Comparison of ENCODE assay signal across 13 cellular contexts in the genomic region with DNA sequence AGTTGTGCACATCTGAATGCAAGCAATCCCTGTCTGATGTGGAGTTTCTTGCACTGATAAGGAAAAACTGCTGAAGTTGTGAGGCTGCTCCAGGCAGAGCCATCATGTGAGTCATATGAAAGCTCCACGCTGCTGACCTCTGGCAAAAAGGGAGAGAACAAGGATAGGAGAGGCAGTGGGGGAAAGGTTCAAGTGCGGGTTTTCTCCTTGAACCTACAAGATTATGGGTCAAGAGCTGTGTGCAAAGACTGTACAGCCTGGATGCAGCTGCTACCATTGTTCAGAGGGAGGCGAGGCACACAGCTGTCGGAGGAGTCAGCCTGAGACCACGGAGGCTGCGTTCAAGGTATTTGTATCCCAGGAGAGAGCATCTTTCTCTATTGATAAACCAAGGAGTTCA. TPM values are rescaled to one million over a fixed set of nuclear protein-coding genes. Genes with fewer than 3 reads are reported as not detected.
A peak's percentile ranks its signal among the peaks of the same experiment; 100 is the strongest.
DNase-seq lines count a peak whose midpoint lies in the region; ATAC-seq and TF ChIP-seq lines count a peak whose summit lies in the region.
"Had no signal": no experiment of that assay in that cellular context is flagged by ENCODE, and none has a peak within 500 bp of the region (broad histone marks: within the 10 kb centered on the region; RNA-seq: fewer than 3 reads in every experiment).

A gene (plus strand): TSS at position 96 of the 400 bp plus-strand sequence. CDS start 128 bp downstream, at position 224.

- no peak for ATAC-seq in right lobe of liver
- ATAC-seq: esophagus mucosa had no signal

- H3K27me3 Mint-ChIP-seq in neural progenitor cell (ENCODE audit: insufficient read depth, low read depth), result peaks cover 2% of the 10 kb centered on the region
- peaks cover 29% of the 10 kb centered on the region for H3K27me3 Mint-ChIP-seq in activated T-helper 2 cell treated with anti-CD3 and anti-CD28 coated beads, Interferon-gamma antibody, Interleukin-2, Interleukin-4, amounts not matched to agents 10 μg/mL and 5 μg/mL and 100 μg/mL, durations not matched to agents 14 hours and 24 hours and 36 hours (ENCODE audit: low read depth)

- WGBS in esophagus muscularis mucosa, result 50% methylated on average over 6 of the region's 6 CpGs
- 63% methylated on average over 5 of the region's 6 CpGs for WGBS in right lobe of liver (ENCODE audit: insufficient coverage, low coverage, low lambda C conversion rate, missing lambda C conversion rate)

- TF ChIP-seq CTCF in esophagus muscularis mucosa (IDR thresholded peaks at IDR 0.05), result no peak
- no peak for TF ChIP-seq CTCF in neural progenitor cell (IDR thresholded peaks at IDR 0.05)
- no peak for TF ChIP-seq CTCF in right lobe of liver (IDR thresholded peaks at IDR 0.05)

- DNase-seq in AG08396 (ENCODE audit: low spot score) (peak; percentile 25), NCI-H226 (peak; percentile 49), esophagus muscularis mucosa (ENCODE audit: extremely low spot score) (no peak), neural progenitor cell (ENCODE audit: low spot score) (no peak), NCI-H2029 treated with DMSO at 0.1 percent for 48 hours (lab: John Stamatoyannopoulos, UW) (no peak), NCI-H146 (lab: John Stamatoyannopoulos, UW) (no peak), right lobe of liver (no peak)
- no peak for DNase-seq in activated T-helper 2 cell treated with anti-CD3 and anti-CD28 coated beads, Interferon-gamma antibody, Interleukin-2, Interleukin-4, amounts not matched to agents 10 μg/mL and 5 μg/mL and 100 μg/mL, durations not matched to agents 14 hours and 24 hours and 36 hours (ENCODE audit: low spot score)
- DNase-seq: activated naive CD4-positive, alpha-beta T cell treated with anti-CD3 and anti-CD28 coated beads, Interleukin-2, amount 10 ng/mL, durations not matched to agents 7 days and 5 days; COR-L47; NCI-H774 had no signal

- TF ChIP-seq POLR2A in esophagus muscularis mucosa (IDR thresholded peaks at IDR 0.05; ENCODE audit: low read depth) (no peak), right lobe of liver (IDR thresholded peaks at IDR 0.05) (no peak)

- intact Hi-C loops in esophagus muscularis mucosa (cut with DNase I) (no loop called here), right lobe of liver (cut with DNase I) (no loop called here)
- intact Hi-C loops in activated T-helper 2 cell treated with anti-CD3 and anti-CD28 coated beads, Interferon-gamma antibody, Interleukin-2, Interleukin-4, amounts not matched to agents 10 μg/mL and 5 μg/mL and 100 μg/mL, durations not matched to agents 14 hours and 24 hours and 36 hours (cut with micrococcal nuclease), result no loop called here

- no peaks in the 10 kb centered on the region for H4K20me1 ChIP-seq in neural progenitor cell (ENCODE audit: low read depth)

- peaks cover 0 to 9% (median 0%) of the 10 kb centered on the region in 4 donors for H3K4me1 ChIP-seq in esophagus muscularis mucosa
- H3K4me1 ChIP-seq in neural progenitor cell, result peaks cover 9% of the 10 kb centered on the region
- no peaks in the 10 kb centered on the region for H3K4me1 ChIP-seq in right lobe of liver

- no peaks in the 10 kb centered on the region for H3K79me2 ChIP-seq in neural progenitor cell (ENCODE audit: low read depth)

- H3K4me1 Mint-ChIP-seq in neural progenitor cell, result peaks cover 25% of the 10 kb centered on the region
- H3K4me1 Mint-ChIP-seq in activated T-helper 2 cell treated with anti-CD3 and anti-CD28 coated beads, Interferon-gamma antibody, Interleukin-2, Interleukin-4, amounts not matched to agents 10 μg/mL and 5 μg/mL and 100 μg/mL, durations not matched to agents 14 hours and 24 hours and 36 hours (ENCODE audit: low read depth), result no peaks in the 10 kb centered on the region
- H3K4me1 Mint-ChIP-seq: activated naive CD4-positive, alpha-beta T cell treated with anti-CD3 and anti-CD28 coated beads, Interleukin-2, amount 10 ng/mL, durations not matched to agents 7 days and 5 days had no signal

- H3K4me2 ChIP-seq in neural progenitor cell, result no peak within 1 kb of the TSS

- H3K36me3 Mint-ChIP-seq in neural progenitor cell, result no peaks in the 10 kb centered on the region
- no peaks in the 10 kb centered on the region for H3K36me3 Mint-ChIP-seq in activated T-helper 2 cell treated with anti-CD3 and anti-CD28 coated beads, Interferon-gamma antibody, Interleukin-2, Interleukin-4, amounts not matched to agents 10 μg/mL and 5 μg/mL and 100 μg/mL, durations not matched to agents 14 hours and 24 hours and 36 hours (ENCODE audit: low read depth)
- H3K36me3 Mint-ChIP-seq: activated naive CD4-positive, alpha-beta T cell treated with anti-CD3 and anti-CD28 coated beads, Interleukin-2, amount 10 ng/mL, durations not matched to agents 7 days and 5 days had no signal

- H3K9me3 Mint-ChIP-seq in neural progenitor cell, result peaks cover 5% of the 10 kb centered on the region
- H3K9me3 Mint-ChIP-seq in activated T-helper 2 cell treated with anti-CD3 and anti-CD28 coated beads, Interferon-gamma antibody, Interleukin-2, Interleukin-4, amounts not matched to agents 10 μg/mL and 5 μg/mL and 100 μg/mL, durations not matched to agents 14 hours and 24 hours and 36 hours, result no peaks in the 10 kb centered on the region
- H3K9me3 Mint-ChIP-seq: activated naive CD4-positive, alpha-beta T cell treated with anti-CD3 and anti-CD28 coated beads, Interleukin-2, amount 10 ng/mL, durations not matched to agents 7 days and 5 days had no signal

- H3K36me3 ChIP-seq in esophagus muscularis mucosa (no peaks in the 10 kb centered on the region), neural progenitor cell (no peaks in the 10 kb centered on the region), right lobe of liver (no peaks in the 10 kb centered on the region)

- no peaks in the 10 kb centered on the region for H3F3A ChIP-seq in neural progenitor cell (ENCODE audit: low read depth)

- H3K4me3 ChIP-seq in esophagus muscularis mucosa (peak within 1 kb of the TSS in 1 of 4 donors; percentile 8), neural progenitor cell (no peak within 1 kb of the TSS), right lobe of liver (no peak within 1 kb of the TSS)

- no peak for TF ChIP-seq EP300 in esophagus muscularis mucosa (IDR thresholded peaks at IDR 0.05)

- H3K4me3 Mint-ChIP-seq in neural progenitor cell, result no peak within 1 kb of the TSS
- H3K4me3 Mint-ChIP-seq in activated T-helper 2 cell treated with anti-CD3 and anti-CD28 coated beads, Interferon-gamma antibody, Interleukin-2, Interleukin-4, amounts not matched to agents 10 μg/mL and 5 μg/mL and 100 μg/mL, durations not matched to agents 14 hours and 24 hours and 36 hours (ENCODE audit: low read depth), result no peak within 1 kb of the TSS
- H3K4me3 Mint-ChIP-seq: activated naive CD4-positive, alpha-beta T cell treated with anti-CD3 and anti-CD28 coated beads, Interleukin-2, amount 10 ng/mL, durations not matched to agents 7 days and 5 days had no signal

- peak within 1 kb of the TSS; percentile 4 for H3K27ac Mint-ChIP-seq in neural progenitor cell
- H3K27ac Mint-ChIP-seq in activated T-helper 2 cell treated with anti-CD3 and anti-CD28 coated beads, Interferon-gamma antibody, Interleukin-2, Interleukin-4, amounts not matched to agents 10 μg/mL and 5 μg/mL and 100 μg/mL, durations not matched to agents 14 hours and 24 hours and 36 hours, result no peak within 1 kb of the TSS
- H3K27ac Mint-ChIP-seq: activated naive CD4-positive, alpha-beta T cell treated with anti-CD3 and anti-CD28 coated beads, Interleukin-2, amount 10 ng/mL, durations not matched to agents 7 days and 5 days had no signal

- H3K27ac ChIP-seq in esophagus muscularis mucosa (replicated peaks in 1 of 4) (peak within 1 kb of the TSS; percentile 0 to 33 (median 10)), neural progenitor cell (no peak within 1 kb of the TSS), right lobe of liver (no peak within 1 kb of the TSS)
- H3K27ac ChIP-seq: VCaP had no signal

- H3K9me3 ChIP-seq in esophagus muscularis mucosa (no peaks in the 10 kb centered on the region), neural progenitor cell (ENCODE audit: low read depth) (no peaks in the 10 kb centered on the region), right lobe of liver (no peaks in the 10 kb centered on the region)

- no peak within 1 kb of the TSS for H2AFZ ChIP-seq in neural progenitor cell (replicated peaks)

- no peak within 1 kb of the TSS for H3K9ac ChIP-seq in neural progenitor cell

- H3K27me3 ChIP-seq in esophagus muscularis mucosa (peaks cover 0 to 6% (median 0%) of the 10 kb centered on the region in 4 donors), neural progenitor cell (no peaks in the 10 kb centered on the region), right lobe of liver (no peaks in the 10 kb centered on the region)

RNA-seq across cellular contexts. Expression of the gene that starts here (rescaled TPM):
- total RNA-seq in esophagus muscularis mucosa (1 to 10 TPM in 2 of 4 donors, under 1 TPM in 2; 0.83 to 3.9 (median 1.4) TPM), neural progenitor cell (ENCODE audit: low replicate concordance) (0.21 TPM in 1 of 2 replicates, not detected in the other), right lobe of liver (not detected)
- total RNA-seq in activated T-helper 2 cell treated with anti-CD3 and anti-CD28 coated beads, Interferon-gamma antibody, Interleukin-2, Interleukin-4, amounts not matched to agents 10 μg/mL and 5 μg/mL and 100 μg/mL, durations not matched to agents 14 hours and 24 hours and 36 hours, result not detected in 2 replicates

Comparison
In these comparisons a context has a peak if more than half of its experiments do, and no peak if none do; other contexts are left out.
1. DNase-seq: peak in AG08396 (single experiment) and NCI-H226 (single experiment); none in esophagus muscularis mucosa (single experiment), neural progenitor cell (single experiment), NCI-H2029 treated with DMSO at 0.1 percent for 48 hours (single experiment), NCI-H146 (single experiment), activated T-helper 2 cell treated with anti-CD3 and anti-CD28 coated beads, Interferon-gamma antibody, Interleukin-2, Interleukin-4, amounts not matched to agents 10 μg/mL and 5 μg/mL and 100 μg/mL, durations not matched to agents 14 hours and 24 hours and 36 hours (single experiment) and right lobe of liver (0 of 3).
2. H3K27ac ChIP-seq: peak in esophagus muscularis mucosa (4 of 4); none in neural progenitor cell (single experiment) and right lobe of liver (0 of 3).